25 cellular contexts compared by ENCODE assay signal in the genomic region with DNA sequence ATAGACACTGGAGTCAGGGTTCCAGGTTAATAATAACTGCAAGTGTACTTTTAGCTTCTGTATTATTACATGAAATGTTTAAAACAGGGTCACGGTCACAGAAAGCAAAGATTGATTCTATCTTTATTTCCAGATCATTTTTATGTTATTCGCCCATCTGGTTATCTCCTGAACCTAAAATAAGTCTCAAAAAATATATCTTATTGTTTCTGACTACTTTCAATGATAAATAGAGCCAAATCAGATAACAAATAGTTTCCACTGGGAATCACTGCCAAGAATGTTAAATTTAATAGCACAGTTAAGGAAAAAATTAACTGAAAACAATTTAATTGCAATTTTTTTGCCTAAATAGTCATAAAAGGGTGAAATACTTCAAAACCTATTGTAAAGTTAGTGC. TPM values are rescaled to one million over a fixed set of nuclear protein-coding genes. Genes with fewer than 3 reads are reported as not detected.
"Had no signal": no experiment of that assay in that cellular context is flagged by ENCODE, and none has a peak within 500 bp of the region (broad histone marks: within the 10 kb centered on the region; RNA-seq: fewer than 3 reads in every experiment).

No MANE protein-coding gene starts in this region.

- H3K4me1 ChIP-seq: SJSA1 had no signal

- H3K9me3 ChIP-seq: SJSA1 had no signal

- H3K4me3 ChIP-seq: SJSA1, SK-N-MC had no signal

- ATAC-seq: Panc1, PC-3, Right ventricle myocardium inferior had no signal

- H3K36me3 ChIP-seq: SJSA1 had no signal

- H3K27me3 ChIP-seq: SJSA1 had no signal

- FAIRE-seq: HTR-8/SVneo had no signal

- H3K27ac ChIP-seq: HL-60, SJSA1, SK-N-MC had no signal

- DNase-seq: KBM-7, MV-4-11, NCI-H1092, NCI-H1436, NCI-H187, NCI-H2029, NCI-H2081 treated with DMSO at 0.1 percent for 48 hours, NCI-H2171, NCI-H226, NCI-H446, NCI-H510A, NCI-H524 treated with DMSO at 0.1 percent for 48 hours, NCI-H69, NCI-H774, PC-3, SHP77 treated with DMSO at 0.1 percent for 48 hours had no signal

RNA-seq across cellular contexts. Expression of a gene that starts 17.2 kb away (rescaled TPM):
- total RNA-seq: LHCN-M2, MCF 10A, OCI-LY7, PC-3, SJSA1 had no signal
